9 cellular contexts compared by ENCODE assay signal in genomic region chr7:101386558-101387199, GRCh38. TPM values are rescaled to one million over a fixed set of nuclear protein-coding genes. Genes with fewer than 3 reads are reported as not detected.
DNase-seq lines count a peak whose midpoint lies in the region; ATAC-seq and TF ChIP-seq lines count a peak whose summit lies in the region.
"Had no signal": no experiment of that assay in that cellular context is flagged by ENCODE, and none has a peak within 500 bp of the region (broad histone marks: within the 10 kb centered on the region; RNA-seq: fewer than 3 reads in every experiment).

No MANE protein-coding gene starts in this region.

- no peak overlapping the region for H3K27ac Mint-ChIP-seq in activated naive CD8-positive, alpha-beta T cell
- no peak overlapping the region for H3K27ac Mint-ChIP-seq in activated naive CD8-positive, alpha-beta T cell treated with anti-CD3 and anti-CD28 coated beads for 36 hours
- H3K27ac Mint-ChIP-seq in type B pancreatic cell, result peak overlapping the region; percentile 80

- peak overlapping the region; percentile 36 for H3K27ac ChIP-seq in hepatocyte
- H3K27ac ChIP-seq in uterus, result no peak overlapping the region

- H3K4me3 ChIP-seq in hepatocyte, result no peak overlapping the region
- no peak overlapping the region for H3K4me3 ChIP-seq in uterus

- peak overlapping the region; percentile 40 for H3K4me2 ChIP-seq in hepatocyte

- 48% methylated on average over 19 of the region's 19 CpGs for WGBS in hepatocyte (ENCODE audit: low lambda C conversion rate, missing lambda C conversion rate)

- H3K4me3 Mint-ChIP-seq in activated naive CD8-positive, alpha-beta T cell, result peak overlapping the region; percentile 30
- no peak overlapping the region for H3K4me3 Mint-ChIP-seq in activated naive CD8-positive, alpha-beta T cell treated with anti-CD3 and anti-CD28 coated beads for 36 hours
- H3K4me3 Mint-ChIP-seq in type B pancreatic cell, result peak overlapping the region; percentile 72

- ATAC-seq in HG02610 (IDR thresholded peaks at IDR 0.05; ENCODE audit: unreplicated experiment) (no peak), HG03159 (IDR thresholded peaks at IDR 0.05; ENCODE audit: unreplicated experiment) (no peak)

- H3K36me3 Mint-ChIP-seq in activated naive CD8-positive, alpha-beta T cell, result no peaks in the 10 kb centered on the region
- no peaks in the 10 kb centered on the region for H3K36me3 Mint-ChIP-seq in activated naive CD8-positive, alpha-beta T cell treated with anti-CD3 and anti-CD28 coated beads for 36 hours
- no peaks in the 10 kb centered on the region for H3K36me3 Mint-ChIP-seq in type B pancreatic cell

- H3K36me3 ChIP-seq in hepatocyte (replicated peaks; ENCODE audit: insufficient read depth, low read depth) (no peaks in the 10 kb centered on the region), uterus (no peaks in the 10 kb centered on the region)

- H3K27me3 Mint-ChIP-seq in activated naive CD8-positive, alpha-beta T cell, result no peaks in the 10 kb centered on the region
- no peaks in the 10 kb centered on the region for H3K27me3 Mint-ChIP-seq in activated naive CD8-positive, alpha-beta T cell treated with anti-CD3 and anti-CD28 coated beads for 36 hours
- no peaks in the 10 kb centered on the region for H3K27me3 Mint-ChIP-seq in type B pancreatic cell

- intact Hi-C loops in uterus (cut with DNase I; ENCODE audit: low total_unique reads), result no loop called here

- no peaks in the 10 kb centered on the region for H3K9me2 ChIP-seq in hepatocyte (replicated peaks; ENCODE audit: insufficient read depth)

- H3K4me1 Mint-ChIP-seq in activated naive CD8-positive, alpha-beta T cell (ENCODE audit: low read depth), result peaks cover 25% of the 10 kb centered on the region
- H3K4me1 Mint-ChIP-seq in activated naive CD8-positive, alpha-beta T cell treated with anti-CD3 and anti-CD28 coated beads for 36 hours, result peaks cover 20% of the 10 kb centered on the region
- peaks cover 31% of the 10 kb centered on the region for H3K4me1 Mint-ChIP-seq in type B pancreatic cell (ENCODE audit: unreplicated experiment)

- no peaks in the 10 kb centered on the region for H3K27me3 ChIP-seq in hepatocyte
- H3K27me3 ChIP-seq in uterus, result peaks cover 0 to 3% of the 10 kb centered on the region in 2 donors

- no peak for TF ChIP-seq CTCF in hepatocyte (IDR thresholded peaks at IDR 0.05; ENCODE audit: poor library complexity)
- no peak for TF ChIP-seq CTCF in type B pancreatic cell (conservative IDR thresholded peaks at IDR 0.05)
- no peak for TF ChIP-seq CTCF in uterus (IDR thresholded peaks at IDR 0.05)

- no peaks in the 10 kb centered on the region for H4K20me1 ChIP-seq in hepatocyte (ENCODE audit: insufficient read depth, poor library complexity, severe bottlenecking)

- no peaks in the 10 kb centered on the region for H3K79me2 ChIP-seq in hepatocyte

- H3K4me1 ChIP-seq in hepatocyte (ENCODE audit: insufficient read depth), result no peaks in the 10 kb centered on the region
- H3K4me1 ChIP-seq in uterus, result no peaks in the 10 kb centered on the region

- TF ChIP-seq POLR2A in uterus (IDR thresholded peaks at IDR 0.05), result no peak

- no peak overlapping the region for H2AFZ ChIP-seq in hepatocyte

- no peaks in the 10 kb centered on the region for H3K9me3 ChIP-seq in hepatocyte (ENCODE audit: low read depth)
- no peaks in the 10 kb centered on the region for H3K9me3 ChIP-seq in uterus

- no peaks in the 10 kb centered on the region for H3K9me3 Mint-ChIP-seq in activated naive CD8-positive, alpha-beta T cell (ENCODE audit: low read depth)
- peaks cover 1% of the 10 kb centered on the region for H3K9me3 Mint-ChIP-seq in activated naive CD8-positive, alpha-beta T cell treated with anti-CD3 and anti-CD28 coated beads for 36 hours
- H3K9me3 Mint-ChIP-seq in type B pancreatic cell, result no peaks in the 10 kb centered on the region

- DNase-seq in activated naive CD8-positive, alpha-beta T cell treated with anti-CD3 and anti-CD28 coated beads for 36 hours, result no peak
- peak; percentile 19 for DNase-seq in NCI-H526 treated with DMSO at 0.1 percent for 48 hours (lab: John Stamatoyannopoulos, UW)
- DNase-seq in hepatocyte (ENCODE audit: low spot score), result peak; percentile 40
- peak; percentile 82 for DNase-seq in type B pancreatic cell (ENCODE audit: extremely low spot score, unreplicated experiment)
- DNase-seq in uterus, result no peak

RNA-seq across cellular contexts. Expression of gene COL26A1, which starts 24.0 kb away (rescaled TPM):
- not detected for total RNA-seq in activated naive CD8-positive, alpha-beta T cell treated with anti-CD3 and anti-CD28 coated beads for 36 hours
- total RNA-seq in hepatocyte, result 9.4 and 11.6 TPM in 2 replicates
- polyA plus RNA-seq in hepatocyte, result 10.8 and 19.1 TPM in 2 replicates
- 10.6 and 47.9 TPM in 2 replicates for total RNA-seq in type B pancreatic cell (ENCODE audit: low replicate concordance)
- total RNA-seq in uterus, result 10 to 100 TPM in 1 of 4 donors, under 1 TPM in 1, not detected in 2; 0.30 to 11.8 TPM
- total RNA-seq: endothelial cell of umbilical vein had no signal
- polyA plus RNA-seq: endothelial cell of umbilical vein had no signal

Comparison
In these comparisons a context has a peak if more than half of its experiments do, and no peak if none do; other contexts are left out.
1. DNase-seq: peak in NCI-H526 treated with DMSO at 0.1 percent for 48 hours (single experiment), hepatocyte (single experiment) and type B pancreatic cell (single experiment); none in activated naive CD8-positive, alpha-beta T cell treated with anti-CD3 and anti-CD28 coated beads for 36 hours (single experiment) and uterus (0 of 2).